Comparison of ENCODE assay signal across 17 cellular contexts in the genomic region with DNA sequence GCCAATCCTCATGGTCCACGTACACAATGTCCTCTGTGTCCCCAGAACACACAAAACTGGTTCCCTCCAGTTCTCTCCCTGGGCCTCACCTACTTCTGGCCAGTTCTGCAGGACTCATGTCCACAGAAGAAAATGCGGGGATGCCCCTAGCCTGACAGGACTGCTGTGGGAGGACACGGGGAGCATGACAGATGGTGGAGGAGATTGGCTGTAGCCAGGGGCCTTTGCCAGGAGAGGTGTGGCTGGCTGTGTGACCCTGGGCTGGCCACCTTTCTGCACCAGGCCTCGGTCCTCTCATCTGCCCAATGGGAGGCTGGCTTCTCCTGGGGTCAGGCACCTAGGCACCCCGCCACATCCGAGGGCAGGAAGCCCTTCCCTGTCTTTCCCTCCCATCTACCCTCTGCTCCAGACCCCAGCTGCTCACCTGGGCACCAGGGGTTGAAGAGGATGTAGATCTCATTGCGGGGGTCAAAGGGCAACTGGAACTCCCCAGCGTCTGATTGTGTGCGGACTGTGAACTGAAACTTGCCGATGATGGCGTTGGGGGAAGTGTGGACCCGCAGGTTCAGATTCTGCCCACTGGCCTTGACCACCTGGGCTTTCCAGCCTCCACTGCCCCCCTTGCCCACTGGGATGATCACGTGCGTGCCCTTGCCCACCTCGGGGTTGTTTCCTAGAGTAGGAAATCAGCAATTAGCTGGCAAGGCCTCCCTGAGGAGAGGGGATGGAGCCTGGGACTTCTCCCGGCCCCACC.
"Had no signal": no experiment of that assay in that cellular context is flagged by ENCODE, and none has a peak within 500 bp of the region (broad histone marks: within the 10 kb centered on the region; RNA-seq: fewer than 3 reads in every experiment).

No MANE protein-coding gene starts in this region.

- H3K4me3 ChIP-seq: gastroesophageal sphincter, hepatocyte, tibial nerve had no signal

- DNase-seq: activated CD4-positive, alpha-beta T cell treated with anti-CD3 and anti-CD28 coated beads, Interleukin-2, amount 50 U/mL, for 48 hours; activated effector memory CD4-positive, alpha-beta T cell treated with Interleukin-2 at 50 U/mL for 16 hours; activated T-cell treated with anti-CD3 and anti-CD28 coated beads, Interleukin-2, amount 50 U/mL, for 24 hours; amniotic stem cell; cortex of kidney; effector CD4-positive, alpha-beta T cell; nephron progenitor cell; retina; stimulated activated CD4-positive, alpha-beta T cell treated with anti-CD3 and anti-CD28 coated beads, Interleukin-2, amount 100 ng/mL, for 48 hours; WERI-Rb-1 had no signal

- H3K36me3 ChIP-seq: WERI-Rb-1 had no signal

- H3K4me2 ChIP-seq: hepatocyte had no signal

- H3K9me3 Mint-ChIP-seq: activated naive CD4-positive, alpha-beta T cell treated with anti-CD3 and anti-CD28 coated beads, Interleukin-2, amount 50 U/mL, for 72 hours; activated T-cell treated with anti-CD3 and anti-CD28 coated beads, Interleukin-2, amount 50 U/mL, for 24 hours; central memory CD8-positive, alpha-beta T cell; nephron progenitor cell; stimulated activated memory B cell treated with anti-CD40 and anti-IgM and Interleukin-4, amounts not matched to agents 10 μg/mL and 1 μg/mL and 100 μg/mL, for 72 hours; T-helper 1 cell treated with Interleukin-12 subunit alpha and Interleukin-12 subunit beta and Interleukin-4 antibody, amounts not matched to agents 30 μg/mL and 1 μg/mL, for 36 hours had no signal

- H3K27ac ChIP-seq: gastroesophageal sphincter, hepatocyte, WERI-Rb-1 had no signal

- ATAC-seq: activated naive CD4-positive, alpha-beta T cell treated with anti-CD3 and anti-CD28 coated beads, Interleukin-2, amount 50 U/mL, for 72 hours; gastroesophageal sphincter; stimulated activated memory B cell treated with anti-CD40 and anti-IgM and Interleukin-4, amounts not matched to agents 10 μg/mL and 1 μg/mL and 100 μg/mL, for 72 hours had no signal

- H3K27me3 Mint-ChIP-seq: activated T-cell treated with anti-CD3 and anti-CD28 coated beads, Interleukin-2, amount 50 U/mL, for 24 hours; central memory CD8-positive, alpha-beta T cell; stimulated activated memory B cell treated with anti-CD40 and anti-IgM and Interleukin-4, amounts not matched to agents 10 μg/mL and 1 μg/mL and 100 μg/mL, for 72 hours had no signal

- H3K9me3 ChIP-seq: gastroesophageal sphincter, tibial nerve had no signal

- H3K27me3 ChIP-seq: gastroesophageal sphincter, hepatocyte, tibial nerve had no signal

- H2AFZ ChIP-seq: hepatocyte had no signal

- H3K4me3 Mint-ChIP-seq: activated T-cell treated with anti-CD3 and anti-CD28 coated beads, Interleukin-2, amount 50 U/mL, for 24 hours; central memory CD8-positive, alpha-beta T cell; nephron progenitor cell; stimulated activated memory B cell treated with anti-CD40 and anti-IgM and Interleukin-4, amounts not matched to agents 10 μg/mL and 1 μg/mL and 100 μg/mL, for 72 hours; T-helper 1 cell treated with Interleukin-12 subunit alpha and Interleukin-12 subunit beta and Interleukin-4 antibody, amounts not matched to agents 30 μg/mL and 1 μg/mL, for 36 hours had no signal

- H3K4me1 Mint-ChIP-seq: central memory CD8-positive, alpha-beta T cell; nephron progenitor cell; stimulated activated memory B cell treated with anti-CD40 and anti-IgM and Interleukin-4, amounts not matched to agents 10 μg/mL and 1 μg/mL and 100 μg/mL, for 72 hours had no signal
